29 cellular contexts compared by ENCODE assay signal in genomic region chr3:12756635-12757034, GRCh38. TPM values are rescaled to one million over a fixed set of nuclear protein-coding genes. Genes with fewer than 3 reads are reported as not detected.
"Had no signal": no experiment of that assay in that cellular context is flagged by ENCODE, and none has a peak within 500 bp of the region (broad histone marks: within the 10 kb centered on the region; RNA-seq: fewer than 3 reads in every experiment).

No MANE protein-coding gene starts in this region.

- H3K9me3 Mint-ChIP-seq: activated naive CD4-positive, alpha-beta T cell treated with anti-CD3 and anti-CD28 coated beads, Interleukin-2, amount 50 U/mL, for 24 hours; T-helper 1 cell treated with Interleukin-12 subunit alpha and Interleukin-12 subunit beta and Interleukin-4 antibody, amounts not matched to agents 30 μg/mL and 1 μg/mL, for 36 hours had no signal

- H3K4me1 ChIP-seq: breast epithelium had no signal

- H3K4me3 Mint-ChIP-seq: activated CD8-positive, alpha-beta T cell treated with anti-CD3 and anti-CD28 coated beads, Interleukin-2, amount 10 ng/mL, durations not matched to agents 7 days and 5 days; activated naive CD4-positive, alpha-beta T cell treated with anti-CD3 and anti-CD28 coated beads, Interleukin-2, amount 50 U/mL, for 24 hours; T-helper 1 cell treated with Interleukin-12 subunit alpha and Interleukin-12 subunit beta and Interleukin-4 antibody, amounts not matched to agents 30 μg/mL and 1 μg/mL, for 36 hours had no signal

- DNase-seq: activated CD4-positive, alpha-beta T cell treated with anti-CD3 and anti-CD28 coated beads for 4 hours; activated CD4-positive, alpha-beta T cell treated with anti-CD3 and anti-CD28 coated beads, Interleukin-2, amount 50 U/mL, for 4 hours; activated CD8-positive, alpha-beta memory T cell treated with anti-CD3 and anti-CD28 coated beads, Interleukin-2, amount 50 U/mL, for 48 hours; activated CD8-positive, alpha-beta T cell treated with anti-CD3 and anti-CD28 coated beads, Interleukin-2, amount 10 ng/mL, durations not matched to agents 7 days and 5 days; activated effector memory CD4-positive, alpha-beta T cell treated with Interleukin-2 at 50 U/mL for 16 hours; activated naive CD4-positive, alpha-beta T cell; activated T-cell treated with anti-CD3 and anti-CD28 coated beads, Interleukin-2, amount 50 U/mL, for 1 hour; central memory CD4-positive, alpha-beta T cell; MG63; MV-4-11; NCI-H1092 treated with DMSO at 0.1 percent for 48 hours; NCI-H1417 treated with DMSO at 0.1 percent for 48 hours; NCI-H1694; NCI-H2029; NCI-H2107; NCI-H2171 treated with DMSO at 0.1 percent for 48 hours; NCI-H345; NCI-H510A; NCI-H526 treated with DMSO at 0.1 percent for 48 hours; NCI-H82; NK-92 treated with Interleukin-12 subunit alpha and Interleukin-12 subunit beta, amount 100 ng/mL, for 24 hours; Peyer's patch; SHP77 treated with DMSO at 0.1 percent for 48 hours had no signal

- H3K27ac Mint-ChIP-seq: activated CD8-positive, alpha-beta T cell treated with anti-CD3 and anti-CD28 coated beads, Interleukin-2, amount 10 ng/mL, durations not matched to agents 7 days and 5 days; activated naive CD4-positive, alpha-beta T cell treated with anti-CD3 and anti-CD28 coated beads, Interleukin-2, amount 50 U/mL, for 24 hours; T-helper 1 cell treated with Interleukin-12 subunit alpha and Interleukin-12 subunit beta and Interleukin-4 antibody, amounts not matched to agents 30 μg/mL and 1 μg/mL, for 36 hours had no signal

- H3K9ac ChIP-seq: KMS-11 had no signal

- ATAC-seq: activated CD4-positive, CD25-positive, alpha-beta regulatory T cell treated with anti-CD3 and anti-CD28 coated beads, Interleukin-2, amount 50 U/mL, for 24 hours; activated CD8-positive, alpha-beta T cell treated with anti-CD3 and anti-CD28 coated beads, Interleukin-2, amount 10 ng/mL, durations not matched to agents 7 days and 5 days had no signal

- H3K4me2 ChIP-seq: KMS-11 had no signal

- H3K4me3 ChIP-seq: breast epithelium, MG63, Peyer's patch had no signal

- H3K9me3 ChIP-seq: breast epithelium, MG63, Peyer's patch had no signal

- H3K36me3 Mint-ChIP-seq: activated naive CD4-positive, alpha-beta T cell treated with anti-CD3 and anti-CD28 coated beads, Interleukin-2, amount 50 U/mL, for 24 hours had no signal

- H3K27me3 ChIP-seq: breast epithelium, MG63, Peyer's patch had no signal

- H3K36me3 ChIP-seq: breast epithelium, MG63, Peyer's patch had no signal

- H3K27ac ChIP-seq: breast epithelium, KMS-11, Peyer's patch had no signal

RNA-seq across cellular contexts. Expression of gene TMEM40, which starts 2.4 kb away (rescaled TPM):
- total RNA-seq: activated CD8-positive, alpha-beta T cell treated with anti-CD3 and anti-CD28 coated beads, Interleukin-2, amount 10 ng/mL, durations not matched to agents 7 days and 5 days; Peyer's patch; SK-MEL-5 had no signal
